Comparison of ENCODE assay signal across 9 cellular contexts in genomic region chr1:169110265-169110664, GRCh38. TPM values are rescaled to one million over a fixed set of nuclear protein-coding genes. Genes with fewer than 3 reads are reported as not detected.
DNase-seq lines count a peak whose midpoint lies in the region; TF ChIP-seq lines count a peak whose summit lies in the region.
"Had no signal": no experiment of that assay in that cellular context is flagged by ENCODE, and none has a peak within 500 bp of the region (broad histone marks: within the 10 kb centered on the region; RNA-seq: fewer than 3 reads in every experiment).

No MANE protein-coding gene starts in this region.

- intact Hi-C loops in activated T-helper 2 cell treated with anti-CD3 and anti-CD28 coated beads, Interferon-gamma antibody, Interleukin-2, Interleukin-4, amounts not matched to agents 10 μg/mL and 5 μg/mL and 100 μg/mL, durations not matched to agents 14 hours and 24 hours and 36 hours (cut with micrococcal nuclease): no loop called here
- intact Hi-C loops in spleen (cut with DNase I; ENCODE audit: low total_unique reads): no loop called here

- H3K27me3 Mint-ChIP-seq in activated T-helper 2 cell treated with anti-CD3 and anti-CD28 coated beads, Interferon-gamma antibody, Interleukin-2, Interleukin-4, amounts not matched to agents 10 μg/mL and 5 μg/mL and 100 μg/mL, durations not matched to agents 14 hours and 24 hours and 36 hours (ENCODE audit: low read depth): peaks cover under 1% of the 10 kb centered on the region

- TF ChIP-seq CTCF in HEK293 (tag by site-specific recombination; IDR thresholded peaks at IDR 0.05) (no peak), spleen (IDR thresholded peaks at IDR 0.05 in 8 of 11, conservative IDR thresholded peaks at IDR 0.05 in 3 of 11) (no peak)

- POLR2A ChIA-PET in HEK293 (lab: Yijun Ruan, JAX): no interaction called here

- H3K4me1 ChIP-seq in HEK293 (ENCODE audit: control insufficient read depth, insufficient read depth, low read length): peaks cover 24% of the 10 kb centered on the region
- peaks cover 33% of the 10 kb centered on the region for H3K4me1 ChIP-seq in iPS-20b (ENCODE audit: insufficient read depth, low read length)
- H3K4me1 ChIP-seq in spleen: peaks cover 12 to 94% (median 40%) of the 10 kb centered on the region in 6 donors

- peak overlapping the region; percentile 55 for H3K4me3 Mint-ChIP-seq in activated T-helper 2 cell treated with anti-CD3 and anti-CD28 coated beads, Interferon-gamma antibody, Interleukin-2, Interleukin-4, amounts not matched to agents 10 μg/mL and 5 μg/mL and 100 μg/mL, durations not matched to agents 14 hours and 24 hours and 36 hours (ENCODE audit: low read depth)

- H3K9me3 Mint-ChIP-seq in activated T-helper 2 cell treated with anti-CD3 and anti-CD28 coated beads, Interferon-gamma antibody, Interleukin-2, Interleukin-4, amounts not matched to agents 10 μg/mL and 5 μg/mL and 100 μg/mL, durations not matched to agents 14 hours and 24 hours and 36 hours: no peaks in the 10 kb centered on the region

- H3K9me3 ChIP-seq in HEK293 (ENCODE audit: control insufficient read depth, insufficient read depth, low read depth, low read length) (no peaks in the 10 kb centered on the region), iPS-20b (ENCODE audit: insufficient read depth, low read depth, low read length) (no peaks in the 10 kb centered on the region), spleen (no peaks in the 10 kb centered on the region)

- H3K27ac ChIP-seq in HEK293 (ENCODE audit: extremely low read depth, low read depth, low read length): no peak overlapping the region
- H3K27ac ChIP-seq in iPS-20b (ENCODE audit: low read length): peak overlapping the region; percentile 18
- peak overlapping the region; percentile 35 to 91 (median 82) for H3K27ac ChIP-seq in spleen

- peaks cover 40% of the 10 kb centered on the region for H3K4me1 Mint-ChIP-seq in activated T-helper 2 cell treated with anti-CD3 and anti-CD28 coated beads, Interferon-gamma antibody, Interleukin-2, Interleukin-4, amounts not matched to agents 10 μg/mL and 5 μg/mL and 100 μg/mL, durations not matched to agents 14 hours and 24 hours and 36 hours (ENCODE audit: low read depth)

- H3K9ac ChIP-seq in iPS-20b (ENCODE audit: low read depth, low read length): peak overlapping the region; percentile 4; the same call in 1 of the 2 replicates

- H3K4me3 ChIP-seq in HEK293 (ENCODE audit: low read depth, low read length) (peak overlapping the region; percentile 5; the same call in 1 of the 2 replicates), iPS-20b (ENCODE audit: low read length) (no peak overlapping the region), spleen (peak overlapping the region in 5 of 8 donors; percentile 73 to 92 (median 89))

- 10 to 23% (median 13%) methylated on average over 3 of the region's 3 CpGs for WGBS in spleen, 5 donors

- peak overlapping the region; percentile 3 for H3K27ac Mint-ChIP-seq in activated T-helper 2 cell treated with anti-CD3 and anti-CD28 coated beads, Interferon-gamma antibody, Interleukin-2, Interleukin-4, amounts not matched to agents 10 μg/mL and 5 μg/mL and 100 μg/mL, durations not matched to agents 14 hours and 24 hours and 36 hours

- no peak for TF ChIP-seq POLR2A in spleen (IDR thresholded peaks at IDR 0.05)

- CTCF ChIA-PET in HEK293 (lab: Yijun Ruan, JAX): interaction anchor here (0.5 to 1.6 kb wide), 3 partner anchors 87 to 507 kb away, joined by 3 to 9 read pairs (median 4); no protein-coding TSS in a partner anchor

- peaks cover 29 to 36% of the 10 kb centered on the region in 2 experiments for H3K36me3 ChIP-seq in HEK293 (ENCODE audit: control insufficient read depth in 2 of 2, insufficient read depth in 1 of 2, low read length in 2 of 2)
- peaks cover 36% of the 10 kb centered on the region for H3K36me3 ChIP-seq in iPS-20b (ENCODE audit: insufficient read depth, low read depth, low read length)
- H3K36me3 ChIP-seq in spleen: peaks cover 0 to 32% (median 0%) of the 10 kb centered on the region in 6 donors

- DNase-seq in activated T-helper 2 cell treated with anti-CD3 and anti-CD28 coated beads, Interferon-gamma antibody, Interleukin-2, Interleukin-4, amounts not matched to agents 10 μg/mL and 5 μg/mL and 100 μg/mL, durations not matched to agents 14 hours and 24 hours and 36 hours (ENCODE audit: low spot score): no peak
- DNase-seq in spleen (no peak), NAMALWA (ENCODE audit: low spot score) (no peak), AG20443 (ENCODE audit: low spot score) (no peak), DMS79 (lab: John Stamatoyannopoulos, UW) (no peak)
- DNase-seq: activated naive CD4-positive, alpha-beta T cell; stimulated activated naive CD4-positive, alpha-beta T cell treated with Interleukin-2 at 50 U/mL for 16 hours had no signal

- peaks cover 42% of the 10 kb centered on the region for H3K36me3 Mint-ChIP-seq in activated T-helper 2 cell treated with anti-CD3 and anti-CD28 coated beads, Interferon-gamma antibody, Interleukin-2, Interleukin-4, amounts not matched to agents 10 μg/mL and 5 μg/mL and 100 μg/mL, durations not matched to agents 14 hours and 24 hours and 36 hours (ENCODE audit: low read depth)

- peaks cover under 1% of the 10 kb centered on the region; the same call in 1 of the 2 replicates for H3K27me3 ChIP-seq in iPS-20b (ENCODE audit: insufficient read depth, low read length)
- H3K27me3 ChIP-seq in spleen (replicated peaks in 1 of 7): peaks cover 0 to 52% (median 7%) of the 10 kb centered on the region in 7 donors

TF ChIP-seq in HEK293, 187 proteins besides CTCF, POLR2A, EP300 and RAD21:
- no peak for TF ChIP-seq ZNF416 (tag by site-specific recombination; IDR thresholded peaks at IDR 0.05)
TF ChIP-seq in HEK293: peak in this region for 0.

RNA-seq across cellular contexts. Expression of gene ATP1B1, which starts 3.8 kb away (rescaled TPM):
- total RNA-seq in activated T-helper 2 cell treated with anti-CD3 and anti-CD28 coated beads, Interferon-gamma antibody, Interleukin-2, Interleukin-4, amounts not matched to agents 10 μg/mL and 5 μg/mL and 100 μg/mL, durations not matched to agents 14 hours and 24 hours and 36 hours: 12.6 and 13.5 TPM in 2 replicates
- total RNA-seq in spleen: 100 to 1,000 TPM in 1 of 7 donors, 10 to 100 TPM in 6; 42.1 to 101 (median 66.2) TPM
- polyA plus RNA-seq in spleen: 10 to 100 TPM in 1 of 3 donors, 1 to 10 TPM in 2; 3.1 to 14.7 (median 5.9) TPM
